In genomic region chr17:80815151-80815561, GRCh38 we compare ENCODE assay signal across 27 cellular contexts.
DNase-seq lines count a peak whose midpoint lies in the region; ATAC-seq and TF ChIP-seq lines count a peak whose summit lies in the region.
"Had no signal": no experiment of that assay in that cellular context is flagged by ENCODE, and none has a peak within 500 bp of the region (broad histone marks: within the 10 kb centered on the region; RNA-seq: fewer than 3 reads in every experiment).

No MANE protein-coding gene starts in this region.

- ATAC-seq in T-helper 17 cell: no peak
- ATAC-seq: GM12878; naive thymus-derived CD8-positive, alpha-beta T cell; Panc1 had no signal

- H3K36me3 Mint-ChIP-seq in activated naive CD4-positive, alpha-beta T cell treated with anti-CD3 and anti-CD28 coated beads for 36 hours (ENCODE audit: low read depth): peaks cover 12% of the 10 kb centered on the region
- H3K36me3 Mint-ChIP-seq in T-helper 17 cell (ENCODE audit: low read depth) (peaks cover 3% of the 10 kb centered on the region), glutamatergic neuron (ENCODE audit: unreplicated experiment) (no peaks in the 10 kb centered on the region)
- H3K36me3 Mint-ChIP-seq in activated CD4-positive, alpha-beta memory T cell treated with anti-CD3 and anti-CD28 coated beads for 36 hours: peaks cover 13% of the 10 kb centered on the region

- no peak for TF ChIP-seq CTCF in glutamatergic neuron (IDR thresholded peaks at IDR 0.05; ENCODE audit: partially characterized antibody, unreplicated experiment)
- TF ChIP-seq CTCF in sigmoid colon (IDR thresholded peaks at IDR 0.05): no peak

- no peak overlapping the region for H3K4me3 ChIP-seq in sigmoid colon
- H3K4me3 ChIP-seq: GM12878, ovary, SJSA1, thyroid gland had no signal

- H3K27me3 Mint-ChIP-seq in activated naive CD4-positive, alpha-beta T cell treated with anti-CD3 and anti-CD28 coated beads for 36 hours (ENCODE audit: low read depth): no peaks in the 10 kb centered on the region
- no peaks in the 10 kb centered on the region for H3K27me3 Mint-ChIP-seq in T-helper 17 cell
- peaks cover 5% of the 10 kb centered on the region for H3K27me3 Mint-ChIP-seq in glutamatergic neuron (ENCODE audit: unreplicated experiment)
- H3K27me3 Mint-ChIP-seq in activated CD4-positive, alpha-beta memory T cell treated with anti-CD3 and anti-CD28 coated beads for 36 hours: no peaks in the 10 kb centered on the region
- H3K27me3 Mint-ChIP-seq: activated CD4-positive, alpha-beta T cell treated with anti-CD3 and anti-CD28 coated beads, Interleukin-2, amount 10 ng/mL, durations not matched to agents 7 days and 5 days; naive thymus-derived CD8-positive, alpha-beta T cell; stimulated activated naive CD8-positive, alpha-beta T cell treated with anti-CD3 and anti-CD28 coated beads, Interleukin-15, Interleukin-2, amounts not matched to agents 100 ng/mL and 50 ng/mL, for 24 hours had no signal

- DNase-seq in activated naive CD4-positive, alpha-beta T cell treated with anti-CD3 and anti-CD28 coated beads for 36 hours: no peak
- no peak for DNase-seq in activated naive CD4-positive, alpha-beta T cell treated with Interleukin-2 at 50 U/mL for 16 hours
- no peak for DNase-seq in T-helper 17 cell
- peak; percentile 37 for DNase-seq in glutamatergic neuron
- DNase-seq in sigmoid colon: peak; percentile 40
- no peak for DNase-seq in posterior vena cava (ENCODE audit: low spot score)
- no peak for DNase-seq in activated CD4-positive, alpha-beta memory T cell treated with anti-CD3 and anti-CD28 coated beads for 36 hours
- no peak for DNase-seq in Ammon's horn (ENCODE audit: low spot score)
- DNase-seq: activated CD4-positive, alpha-beta T cell treated with anti-CD3 and anti-CD28 coated beads, Interleukin-2, amount 10 ng/mL, durations not matched to agents 7 days and 5 days; activated CD8-positive, alpha-beta memory T cell treated with anti-CD3 and anti-CD28 coated beads, Interleukin-2, amount 50 U/mL, for 4 hours; C1 segment of cervical spinal cord; Calu3; effector CD4-positive, alpha-beta T cell; erythroblast; NCI-H1048; NCI-H1694 treated with DMSO at 0.1 percent for 48 hours; NCI-H2171; NCI-H510A treated with DMSO at 0.1 percent for 48 hours; NK-92 treated with Interleukin-12 subunit alpha and Interleukin-12 subunit beta, amount 100 ng/mL, for 24 hours; ovary; stimulated activated CD4-positive, alpha-beta T cell treated with anti-CD3 and anti-CD28 coated beads, Interleukin-4, amount 100 ng/mL, for 4 hours; thyroid gland had no signal

- H3K27ac Mint-ChIP-seq in activated naive CD4-positive, alpha-beta T cell treated with anti-CD3 and anti-CD28 coated beads for 36 hours: peak overlapping the region; percentile 2
- H3K27ac Mint-ChIP-seq in T-helper 17 cell (no peak overlapping the region), glutamatergic neuron (ENCODE audit: unreplicated experiment) (peak overlapping the region; percentile 41)
- no peak overlapping the region for H3K27ac Mint-ChIP-seq in activated CD4-positive, alpha-beta memory T cell treated with anti-CD3 and anti-CD28 coated beads for 36 hours

- H3K4me3 Mint-ChIP-seq in activated naive CD4-positive, alpha-beta T cell treated with anti-CD3 and anti-CD28 coated beads for 36 hours: no peak overlapping the region
- peak overlapping the region; percentile 47 for H3K4me3 Mint-ChIP-seq in T-helper 17 cell
- no peak overlapping the region for H3K4me3 Mint-ChIP-seq in glutamatergic neuron (ENCODE audit: unreplicated experiment)
- no peak overlapping the region for H3K4me3 Mint-ChIP-seq in activated CD4-positive, alpha-beta memory T cell treated with anti-CD3 and anti-CD28 coated beads for 36 hours
- H3K4me3 Mint-ChIP-seq: activated CD4-positive, alpha-beta T cell treated with anti-CD3 and anti-CD28 coated beads, Interleukin-2, amount 10 ng/mL, durations not matched to agents 7 days and 5 days; naive thymus-derived CD8-positive, alpha-beta T cell; stimulated activated naive CD8-positive, alpha-beta T cell treated with anti-CD3 and anti-CD28 coated beads, Interleukin-15, Interleukin-2, amounts not matched to agents 100 ng/mL and 50 ng/mL, for 24 hours had no signal

- WGBS in sigmoid colon, 2 donors: 88 to 89% methylated on average over 8 of the region's 8 CpGs

- no peak for TF ChIP-seq POLR2A in sigmoid colon (IDR thresholded peaks at IDR 0.05)

- intact Hi-C loops in activated naive CD4-positive, alpha-beta T cell treated with anti-CD3 and anti-CD28 coated beads for 36 hours (cut with micrococcal nuclease): no loop called here
- intact Hi-C loops in sigmoid colon (cut with DNase I) (no loop called here), posterior vena cava (cut with DNase I) (no loop called here)
- intact Hi-C loops in activated CD4-positive, alpha-beta memory T cell treated with anti-CD3 and anti-CD28 coated beads for 36 hours (cut with micrococcal nuclease): no loop called here

- no peaks in the 10 kb centered on the region for H3K9me3 Mint-ChIP-seq in activated naive CD4-positive, alpha-beta T cell treated with anti-CD3 and anti-CD28 coated beads for 36 hours
- H3K9me3 Mint-ChIP-seq in glutamatergic neuron (ENCODE audit: unreplicated experiment): peaks cover 6% of the 10 kb centered on the region
- H3K9me3 Mint-ChIP-seq in activated CD4-positive, alpha-beta memory T cell treated with anti-CD3 and anti-CD28 coated beads for 36 hours: no peaks in the 10 kb centered on the region
- H3K9me3 Mint-ChIP-seq: naive thymus-derived CD8-positive, alpha-beta T cell; stimulated activated naive CD8-positive, alpha-beta T cell treated with anti-CD3 and anti-CD28 coated beads, Interleukin-15, Interleukin-2, amounts not matched to agents 100 ng/mL and 50 ng/mL, for 24 hours had no signal

- H3K4me1 ChIP-seq in sigmoid colon: no peaks in the 10 kb centered on the region

- TF ChIP-seq EP300 in sigmoid colon (IDR thresholded peaks at IDR 0.05): no peak

- H3K27me3 ChIP-seq in sigmoid colon: no peaks in the 10 kb centered on the region
- H3K27me3 ChIP-seq: ovary, SJSA1, thyroid gland had no signal

- CTCF ChIA-PET in activated naive CD4-positive, alpha-beta T cell treated with anti-CD3 and anti-CD28 coated beads for 36 hours (lab: Charles Lee): no interaction called here
- CTCF ChIA-PET in activated CD4-positive, alpha-beta memory T cell treated with anti-CD3 and anti-CD28 coated beads for 36 hours (lab: Charles Lee): interaction anchor here (0.6 to 1.5 kb wide), 3 partner anchors 12 to 33 kb away, joined by 3 to 4 read pairs (median 3); no protein-coding TSS in a partner anchor

- H3K36me3 ChIP-seq in sigmoid colon: peaks cover 0 to 6% (median 0%) of the 10 kb centered on the region in 4 donors
- H3K36me3 ChIP-seq: ovary, thyroid gland had no signal

- H3K4me1 Mint-ChIP-seq in activated naive CD4-positive, alpha-beta T cell treated with anti-CD3 and anti-CD28 coated beads for 36 hours (ENCODE audit: low read depth): peaks cover 73% of the 10 kb centered on the region
- peaks cover 50% of the 10 kb centered on the region for H3K4me1 Mint-ChIP-seq in T-helper 17 cell
- peaks cover 13% of the 10 kb centered on the region for H3K4me1 Mint-ChIP-seq in glutamatergic neuron (ENCODE audit: low read depth, unreplicated experiment)
- H3K4me1 Mint-ChIP-seq in activated CD4-positive, alpha-beta memory T cell treated with anti-CD3 and anti-CD28 coated beads for 36 hours (ENCODE audit: low read depth): peaks cover 67% of the 10 kb centered on the region

- H3K27ac ChIP-seq in sigmoid colon: no peak overlapping the region
- H3K27ac ChIP-seq: ovary, SJSA1, thyroid gland had no signal

- H3K9me3 ChIP-seq in T-helper 17 cell (ENCODE audit: control insufficient read depth, low read length, poor library complexity, severe bottlenecking): no peaks in the 10 kb centered on the region
- H3K9me3 ChIP-seq in sigmoid colon: no peaks in the 10 kb centered on the region
- H3K9me3 ChIP-seq: ovary, SJSA1, thyroid gland had no signal

- POLR2A ChIA-PET in activated CD4-positive, alpha-beta memory T cell treated with anti-CD3 and anti-CD28 coated beads for 36 hours (lab: Charles Lee): no interaction called here

Comparison
In these comparisons a context has a peak if more than half of its experiments do, and no peak if none do; other contexts are left out.
1. DNase-seq: peak in glutamatergic neuron (single experiment) and sigmoid colon (single experiment); none in activated naive CD4-positive, alpha-beta T cell treated with anti-CD3 and anti-CD28 coated beads for 36 hours (single experiment), activated naive CD4-positive, alpha-beta T cell treated with Interleukin-2 at 50 U/mL for 16 hours (single experiment), T-helper 17 cell (0 of 3), posterior vena cava (single experiment), activated CD4-positive, alpha-beta memory T cell treated with anti-CD3 and anti-CD28 coated beads for 36 hours (single experiment) and Ammon's horn (single experiment).
2. H3K27ac Mint-ChIP-seq: peak in activated naive CD4-positive, alpha-beta T cell treated with anti-CD3 and anti-CD28 coated beads for 36 hours (single experiment) and glutamatergic neuron (single experiment); none in T-helper 17 cell (single experiment) and activated CD4-positive, alpha-beta memory T cell treated with anti-CD3 and anti-CD28 coated beads for 36 hours (single experiment).